In genomic region chr15:76061700-76062099, GRCh38 we compare ENCODE assay signal across 21 cellular contexts. TPM values are rescaled to one million over a fixed set of nuclear protein-coding genes. Genes with fewer than 3 reads are reported as not detected.
"Had no signal": no experiment of that assay in that cellular context is flagged by ENCODE, and none has a peak within 500 bp of the region (broad histone marks: within the 10 kb centered on the region; RNA-seq: fewer than 3 reads in every experiment).

No MANE protein-coding gene starts in this region.

- DNase-seq: activated CD4-positive, alpha-beta memory T cell treated with anti-CD3 and anti-CD28 coated beads, Interleukin-2, amount 10 ng/mL, durations not matched to agents 7 days and 5 days; activated CD4-positive, alpha-beta T cell treated with anti-CD3 and anti-CD28 coated beads, Interleukin-2, amount 10 ng/mL, durations not matched to agents 7 days and 5 days; activated CD4-positive, CD25-positive, alpha-beta regulatory T cell; activated gamma-delta T cell treated with Interleukin-2 at 50 U/mL for 16 hours; activated naive CD4-positive, alpha-beta T cell treated with anti-CD3 and anti-CD28 coated beads, Interleukin-2, amount 10 ng/mL, durations not matched to agents 7 days and 5 days; activated naive CD8-positive, alpha-beta T cell treated with anti-CD3 and anti-CD28 coated beads for 36 hours; activated T-cell treated with anti-CD3 and anti-CD28 coated beads for 4 hours; activated T-cell treated with anti-CD3 and anti-CD28 coated beads, Interleukin-2, amount 50 U/mL, for 48 hours; Karpas-422; NCI-H1105 treated with DMSO at 0.1 percent for 48 hours; NCI-H1436 treated with DMSO at 0.1 percent for 48 hours; NCI-H187; NCI-H2081; NCI-H510A treated with DMSO at 0.1 percent for 48 hours; NCI-H69; NK-92 treated with Interleukin-12 subunit alpha and Interleukin-12 subunit beta, amount 100 ng/mL, for 24 hours; PC-3; SHP77 treated with DMSO at 0.1 percent for 48 hours had no signal

- ATAC-seq: activated T-helper 17 cell treated with anti-CD3 and anti-CD28 coated beads, Interleukin-2, amount 50 U/mL, for 72 hours; PC-3 had no signal

RNA-seq across cellular contexts. Expression of gene TMEM266, which starts 1.9 kb away (rescaled TPM):
- total RNA-seq: activated CD4-positive, alpha-beta memory T cell treated with anti-CD3 and anti-CD28 coated beads, Interleukin-2, amount 10 ng/mL, durations not matched to agents 7 days and 5 days; activated CD4-positive, alpha-beta T cell treated with anti-CD3 and anti-CD28 coated beads, Interleukin-2, amount 10 ng/mL, durations not matched to agents 7 days and 5 days; PC-3 had no signal

RNA-seq across cellular contexts. Expression of gene NRG4, which starts 49.5 kb away (rescaled TPM):
- total RNA-seq: activated CD4-positive, alpha-beta memory T cell treated with anti-CD3 and anti-CD28 coated beads, Interleukin-2, amount 10 ng/mL, durations not matched to agents 7 days and 5 days; activated CD4-positive, alpha-beta T cell treated with anti-CD3 and anti-CD28 coated beads, Interleukin-2, amount 10 ng/mL, durations not matched to agents 7 days and 5 days; activated CD8-positive, alpha-beta memory T cell treated with anti-CD3 and anti-CD28 coated beads for 36 hours; activated naive CD8-positive, alpha-beta T cell treated with anti-CD3 and anti-CD28 coated beads for 36 hours; activated T-helper 17 cell treated with anti-CD3 and anti-CD28 coated beads, Interleukin-2, amount 50 U/mL, for 72 hours; chondrocyte had no signal
